ENCODE assay signal across 18 cellular contexts in genomic region chr16:67716097-67716496, GRCh38. TPM values are rescaled to one million over a fixed set of nuclear protein-coding genes. Genes with fewer than 3 reads are reported as not detected.
DNase-seq lines count a peak whose midpoint lies in the region; ATAC-seq, FAIRE-seq and TF ChIP-seq lines count a peak whose summit lies in the region.
"Had no signal": no experiment of that assay in that cellular context is flagged by ENCODE, and none has a peak within 500 bp of the region (broad histone marks: within the 10 kb centered on the region; RNA-seq: fewer than 3 reads in every experiment).

No MANE protein-coding gene starts in this region.

- WGBS in small intestine, 3 donors: 26 to 72% (median 40%) methylated on average over 2 of the region's 2 CpGs

- H3K27ac ChIP-seq in DND-41 (ENCODE audit: low read length): no peak overlapping the region
- no peak overlapping the region for H3K27ac ChIP-seq in OCI-LY7 (ENCODE audit: low read depth, low read length, poor library complexity, severe bottlenecking)
- H3K27ac ChIP-seq in small intestine (ENCODE audit: low read depth in 1 of 2, low read length in 1 of 2): no peak overlapping the region
- H3K27ac ChIP-seq: HL-60, KMS-11 had no signal

- no peaks in the 10 kb centered on the region for H3K36me3 ChIP-seq in DND-41 (ENCODE audit: insufficient read depth, low read length)
- peaks cover 19% of the 10 kb centered on the region for H3K36me3 ChIP-seq in OCI-LY7 (ENCODE audit: insufficient read depth, low read length)
- H3K36me3 ChIP-seq in small intestine (ENCODE audit: control insufficient read depth in 2 of 2, insufficient read depth in 2 of 2, low read length in 2 of 2): no peaks in the 10 kb centered on the region
- H3K36me3 ChIP-seq: BE2C had no signal

- H2AFZ ChIP-seq in DND-41 (ENCODE audit: low read depth, low read length) (no peak overlapping the region), OCI-LY7 (ENCODE audit: low read length) (no peak overlapping the region)

- intact Hi-C loops in OCI-LY7 (cut with micrococcal nuclease; ENCODE audit: unreplicated experiment): no loop called here

- H3K4me3 ChIP-seq in DND-41 (ENCODE audit: low read depth in 1 of 2, low read length in 2 of 2) (no peak overlapping the region), OCI-LY7 (ENCODE audit: low read depth, low read length, poor library complexity, severe bottlenecking) (no peak overlapping the region), small intestine (ENCODE audit: low read depth in 1 of 2, low read length in 2 of 2) (no peak overlapping the region)
- H3K4me3 ChIP-seq: GM12878 had no signal

- no peak for FAIRE-seq in small intestine (lab: Jason Lieb, UNC)
- FAIRE-seq: GM12878, GM18507 had no signal

- H3K9me2 ChIP-seq in OCI-LY7 (ENCODE audit: insufficient read depth, low read length): no peaks in the 10 kb centered on the region

- H3K79me2 ChIP-seq in DND-41 (ENCODE audit: insufficient read depth, low read length) (peaks cover 66% of the 10 kb centered on the region), OCI-LY7 (ENCODE audit: insufficient read depth, low read depth, low read length) (peaks cover 40% of the 10 kb centered on the region)

- H4K20me1 ChIP-seq in DND-41 (ENCODE audit: insufficient read depth, low read length) (0 out of 2 replicates have a peak, but pooled peaks cover 6% of the 10 kb centered on the region), OCI-LY7 (ENCODE audit: insufficient read depth, low read length) (no peaks in the 10 kb centered on the region)

- no peaks in the 10 kb centered on the region for H3K27me3 ChIP-seq in DND-41 (ENCODE audit: insufficient read depth, low read length, poor library complexity)
- H3K27me3 ChIP-seq in small intestine (ENCODE audit: control insufficient read depth in 2 of 2, insufficient read depth in 2 of 2, low read length in 2 of 2): no peaks in the 10 kb centered on the region
- H3K27me3 ChIP-seq: BE2C had no signal

- H3K9me3 ChIP-seq in DND-41 (ENCODE audit: insufficient read depth, low read length, severe bottlenecking) (no peaks in the 10 kb centered on the region), OCI-LY7 (ENCODE audit: low read length) (no peaks in the 10 kb centered on the region), small intestine (ENCODE audit: control insufficient read depth, low read depth) (no peaks in the 10 kb centered on the region)
- H3K9me3 ChIP-seq: BE2C had no signal

- CTCF ChIA-PET in OCI-LY7 (lab: Charles Lee; ENCODE audit: unreplicated experiment): no interaction called here

- no peak for TF ChIP-seq CTCF in DND-41 (IDR thresholded peaks at IDR 0.05; ENCODE audit: borderline replicate concordance, extremely low read depth, low read length, poor library complexity, severe bottlenecking)
- no peak for TF ChIP-seq CTCF in OCI-LY7 (conservative IDR thresholded peaks at IDR 0.05; ENCODE audit: low read length)

- no peak for DNase-seq in DND-41
- DNase-seq in OCI-LY7 (ENCODE audit: low spot score): no peak
- no peak for DNase-seq in left lobe of liver (ENCODE audit: low spot score)
- peak; percentile 85 for DNase-seq in small intestine
- no peak for DNase-seq in NCI-H1417 treated with DMSO at 0.1 percent for 48 hours (lab: John Stamatoyannopoulos, UW)
- no peak for DNase-seq in NCI-H69 (lab: John Stamatoyannopoulos, UW)
- no peak for DNase-seq in activated CD4-positive, CD25-positive, alpha-beta regulatory T cell treated with anti-CD3 and anti-CD28 coated beads, Interleukin-2, amount 50 U/mL, for 72 hours
- DNase-seq: ACHN, BE2C, HCEC 1CT, NCI-H1930, NCI-H2171, NCI-H82, SIG-M5 had no signal

- no peak overlapping the region for H3K9ac ChIP-seq in DND-41 (ENCODE audit: low read depth, low read length)
- H3K9ac ChIP-seq: KMS-11 had no signal

- ATAC-seq in DND-41 (ENCODE audit: insufficient read depth, low read depth): no peak
- ATAC-seq in left lobe of liver: peak; percentile 35
- ATAC-seq: GM12878 had no signal

- H3K4me2 ChIP-seq in DND-41 (ENCODE audit: insufficient read depth, low read length): peak overlapping the region; percentile 17; the same call in 1 of the 2 replicates
- H3K4me2 ChIP-seq in OCI-LY7 (ENCODE audit: low read length): peak overlapping the region; percentile 30
- H3K4me2 ChIP-seq: KMS-11 had no signal

- BruUV-seq in OCI-LY7 (replicated peaks; lab: Mats Ljungman, UMichigan): TSS peak; percentile 22

- peaks cover 31% of the 10 kb centered on the region for H3K4me1 ChIP-seq in DND-41 (ENCODE audit: insufficient read depth, low read length)
- H3K4me1 ChIP-seq in OCI-LY7 (ENCODE audit: insufficient read depth, low read length, poor library complexity, severe bottlenecking): peaks cover 29% of the 10 kb centered on the region
- peaks cover 0 to 3% of the 10 kb centered on the region in 2 donors for H3K4me1 ChIP-seq in small intestine (ENCODE audit: control insufficient read depth in 2 of 2, insufficient read depth in 1 of 2, low read depth in 1 of 2, low read length in 1 of 2)

- POLR2A ChIA-PET in OCI-LY7 (lab: Charles Lee): interaction anchor here (0.7 to 2.5 kb wide), 2 partner anchors 11 to 34 kb away, joined by 3 to 8 read pairs; no protein-coding TSS in a partner anchor

RNA-seq across cellular contexts. Expression of gene GFOD2, which starts 3.0 kb away (rescaled TPM):
- 13.2 and 16.2 TPM in 2 replicates for total RNA-seq in OCI-LY7 (2014; rRNA removed; shearing (Covaris generic))
- total RNA-seq in OCI-LY7 (2022): 18.0 and 18.5 TPM in 2 replicates
- total RNA-seq in left lobe of liver: 33.8 TPM
- 10 to 100 TPM in 2 of 3 donors, 1 to 10 TPM in 1; 9.7 to 28.6 (median 14.3) TPM for polyA plus RNA-seq in small intestine

RNA-seq across cellular contexts. Expression of gene C16orf86, which starts 49.5 kb away (rescaled TPM):
- total RNA-seq in OCI-LY7 (2014; rRNA removed; shearing (Covaris generic)): 4.7 and 8.5 TPM in 2 replicates
- total RNA-seq in OCI-LY7 (2022) (6.8 and 7.8 TPM in 2 replicates), left lobe of liver (5.5 TPM)
- polyA plus RNA-seq in small intestine: 1 to 10 TPM in 2 of 3 donors, not detected in 1; 1.9 to 3.2 TPM

RNA-seq across cellular contexts. Expression of gene ENKD1, which starts 49.5 kb away (rescaled TPM):
- total RNA-seq in OCI-LY7 (2014; rRNA removed; shearing (Covaris generic)): 15.7 and 18.3 TPM in 2 replicates
- total RNA-seq in OCI-LY7 (2022): 8.1 and 8.4 TPM in 2 replicates
- 10.6 TPM for total RNA-seq in left lobe of liver
- polyA plus RNA-seq in small intestine: 10 to 100 TPM in 2 of 3 donors, 1 to 10 TPM in 1; 4.1 to 13.2 (median 13.0) TPM

RNA-seq across cellular contexts. Expression of gene PARD6A, which starts 55.3 kb away (rescaled TPM):
- 12.3 and 23.3 TPM in 2 replicates for total RNA-seq in OCI-LY7 (2014; rRNA removed; shearing (Covaris generic))
- total RNA-seq in OCI-LY7 (2022) (10.5 and 14.0 TPM in 2 replicates), left lobe of liver (3.4 TPM)
- 1 to 10 TPM; 2.5 to 6.8 (median 3.0) TPM for polyA plus RNA-seq in small intestine

RNA-seq across cellular contexts. Expression of gene ACD, which starts 56.0 kb away (rescaled TPM):
- total RNA-seq in OCI-LY7 (2014; rRNA removed; shearing (Covaris generic)): 33.7 and 41.7 TPM in 2 replicates
- total RNA-seq in OCI-LY7 (2022): 45.4 and 50.2 TPM in 2 replicates
- 5.0 TPM for total RNA-seq in left lobe of liver
- 10 to 100 TPM in 2 of 3 donors, 1 to 10 TPM in 1; 7.2 to 15.2 (median 12.2) TPM for polyA plus RNA-seq in small intestine
